In the genomic region with DNA sequence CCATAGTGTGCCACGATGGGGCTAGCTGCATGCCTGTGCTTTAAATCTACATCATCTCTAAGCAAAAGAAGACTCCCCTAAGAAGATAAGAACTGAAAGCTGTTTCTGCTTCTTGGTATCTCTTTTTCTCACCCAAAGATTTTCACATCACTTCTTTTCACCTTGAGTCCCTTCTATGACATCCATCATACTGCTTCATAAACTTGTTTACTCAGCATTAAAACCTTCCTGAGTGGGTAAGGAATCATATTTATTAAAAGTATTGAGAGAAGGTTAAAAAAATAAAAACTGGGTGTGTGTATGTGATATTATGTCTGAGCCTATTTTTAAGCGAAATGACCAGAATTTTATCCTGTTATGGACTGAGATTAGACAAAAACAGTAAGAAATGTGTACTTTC, we compare ENCODE assay signal across 19 cellular contexts.
DNase-seq lines count a peak whose midpoint lies in the region; ATAC-seq, FAIRE-seq and TF ChIP-seq lines count a peak whose summit lies in the region.
"Had no signal": no experiment of that assay in that cellular context is flagged by ENCODE, and none has a peak within 500 bp of the region (broad histone marks: within the 10 kb centered on the region; RNA-seq: fewer than 3 reads in every experiment).

No MANE protein-coding gene starts in this region.

- H3K27ac ChIP-seq in A549 (no peak overlapping the region), angular gyrus (ENCODE audit: low read depth, low read length) (peak overlapping the region; percentile 23), cingulate gyrus (ENCODE audit: low read depth, low read length) (peak overlapping the region; percentile 51), tibial artery (peak overlapping the region; percentile 49 to 70)
- H3K27ac ChIP-seq: BLaER1, C4-2B had no signal

- ATAC-seq in A549, result no peak
- ATAC-seq: CD8-positive, alpha-beta T cell had no signal

- DNase-seq in A549 (ENCODE audit: low read depth in 1 of 2, low spot score in 1 of 2), result no peak
- no peak for DNase-seq in tibial artery
- no peak for DNase-seq in UCSD-AML1 (lab: John Stamatoyannopoulos, UW; ENCODE audit: unreplicated experiment)
- DNase-seq in NCI-H82 treated with DMSO at 0.1 percent for 48 hours (lab: John Stamatoyannopoulos, UW; ENCODE audit: unreplicated experiment), result no peak
- no peak for DNase-seq in SKM-1 (lab: John Stamatoyannopoulos, UW; ENCODE audit: unreplicated experiment)
- DNase-seq: Caco-2; CD4-positive, CD25-positive, alpha-beta regulatory T cell; CD8-positive, alpha-beta T cell; DMS153; DND-41; H7; HCEC 1CT had no signal

- TF ChIP-seq RAD21 in A549 (conservative IDR thresholded peaks at IDR 0.05 in 1 of 2, IDR thresholded peaks at IDR 0.05 in 1 of 2), result no peak

- no peaks in the 10 kb centered on the region for H3K9me3 ChIP-seq in A549
- no peaks in the 10 kb centered on the region for H3K9me3 ChIP-seq in tibial artery
- H3K9me3 ChIP-seq: BLaER1, Caco-2 had no signal

- H3K36me3 ChIP-seq in tibial artery, result no peaks in the 10 kb centered on the region
- H3K36me3 ChIP-seq: BLaER1 had no signal

- CTCF ChIA-PET in A549 (lab: Yijun Ruan, JAX), result no interaction called here

- intact Hi-C loops in tibial artery (cut with DNase I; ENCODE audit: low total_unique reads), result no loop called here

- POLR2A ChIA-PET in A549 (lab: Yijun Ruan, JAX), result no interaction called here

- no peaks in the 10 kb centered on the region for H3K27me3 ChIP-seq in tibial artery
- H3K27me3 ChIP-seq: BLaER1 had no signal

- H3K4me2 ChIP-seq in A549, result no peak overlapping the region
- H3K4me2 ChIP-seq: BLaER1 had no signal

- H3K4me3 ChIP-seq in A549 (no peak overlapping the region), tibial artery (no peak overlapping the region)
- H3K4me3 ChIP-seq: BLaER1 had no signal

- H3K4me1 ChIP-seq in A549 (no peaks in the 10 kb centered on the region), tibial artery (peaks cover 0 to 69% (median 4%) of the 10 kb centered on the region in 4 donors)
- H3K4me1 ChIP-seq: BLaER1, Caco-2 had no signal

- FAIRE-seq in A549 (lab: Jason Lieb, UNC), result no peak
- FAIRE-seq: G401.6, GM12892, H1 had no signal

- TF ChIP-seq CTCF in A549 (IDR thresholded peaks at IDR 0.05) (no peak), tibial artery (IDR thresholded peaks at IDR 0.05) (no peak)

- TF ChIP-seq EP300 in A549 (IDR thresholded peaks at IDR 0.05), result no peak

- 10% methylated on average over 2 of the region's 2 CpGs for WGBS in A549 (ENCODE audit: missing lambda C conversion rate)

- TF ChIP-seq POLR2A in A549 (IDR thresholded peaks at IDR 0.05; ENCODE audit: low read length), result no peak

TF ChIP-seq in A549, 52 proteins besides CTCF, POLR2A, EP300 and RAD21:
- TF ChIP-seq MAFK (IDR thresholded peaks at IDR 0.05; ENCODE audit: partially characterized antibody) (peak; percentile 54), RFX5 (IDR thresholded peaks at IDR 0.05) (no peak)
TF ChIP-seq in A549: peak in this region for 1.

Comparison
In these comparisons a context has a peak if more than half of its experiments do, and no peak if none do; other contexts are left out.
1. H3K27ac ChIP-seq: peak in angular gyrus (single experiment), cingulate gyrus (single experiment) and tibial artery (2 of 2); none in A549 (0 of 2).